In genomic region chr9:2066312-2067273, GRCh38 we compare ENCODE assay signal across 8 cellular contexts. TPM values are rescaled to one million over a fixed set of nuclear protein-coding genes. Genes with fewer than 3 reads are reported as not detected.
DNase-seq lines count a peak whose midpoint lies in the region; ATAC-seq, FAIRE-seq and TF ChIP-seq lines count a peak whose summit lies in the region.

No MANE protein-coding gene starts in this region.

- POLR2A ChIA-PET in activated naive CD8-positive, alpha-beta T cell treated with anti-CD3 and anti-CD28 coated beads, Interleukin-2, amount 10 ng/mL, durations not matched to agents 7 days and 5 days (lab: Charles Lee) = interaction anchor here (1.4 kb wide), 1 partner anchor 49 kb away, joined by 5 read pairs; no protein-coding TSS in a partner anchor

- H3K4me3 Mint-ChIP-seq in activated naive CD8-positive, alpha-beta T cell treated with anti-CD3 and anti-CD28 coated beads, Interleukin-2, amount 10 ng/mL, durations not matched to agents 7 days and 5 days = no peak overlapping the region

- H3K27me3 Mint-ChIP-seq in activated naive CD8-positive, alpha-beta T cell treated with anti-CD3 and anti-CD28 coated beads, Interleukin-2, amount 10 ng/mL, durations not matched to agents 7 days and 5 days = no peaks in the 10 kb centered on the region

- in situ Hi-C loops in GM13977 (cut with MboI; ENCODE audit: low pct_unique_long_range_greater_than_20kb, low sequenced_read_pairs, unreplicated experiment) = no loop called here

- peaks cover 25% of the 10 kb centered on the region for H3K36me3 Mint-ChIP-seq in activated naive CD8-positive, alpha-beta T cell treated with anti-CD3 and anti-CD28 coated beads, Interleukin-2, amount 10 ng/mL, durations not matched to agents 7 days and 5 days

- FAIRE-seq in HTR-8/SVneo (lab: Jason Lieb, UNC) = no peak

- TF ChIP-seq CTCF in GM13977 (IDR thresholded peaks at IDR 0.05; ENCODE audit: extremely low read depth, insufficient read depth, missing control alignments) = peak; percentile 25

- peak; percentile 33 for ATAC-seq in activated naive CD8-positive, alpha-beta T cell treated with anti-CD3 and anti-CD28 coated beads, Interleukin-2, amount 10 ng/mL, durations not matched to agents 7 days and 5 days (ENCODE audit: low read depth)
- ATAC-seq in GM19467 (IDR thresholded peaks at IDR 0.05; ENCODE audit: unreplicated experiment) = no peak
- no peak for ATAC-seq in GM18861 (IDR thresholded peaks at IDR 0.05; ENCODE audit: unreplicated experiment)

- peaks cover 3% of the 10 kb centered on the region for H3K4me1 Mint-ChIP-seq in activated naive CD8-positive, alpha-beta T cell treated with anti-CD3 and anti-CD28 coated beads, Interleukin-2, amount 10 ng/mL, durations not matched to agents 7 days and 5 days

- no peaks in the 10 kb centered on the region for H3K9me3 Mint-ChIP-seq in activated naive CD8-positive, alpha-beta T cell treated with anti-CD3 and anti-CD28 coated beads, Interleukin-2, amount 10 ng/mL, durations not matched to agents 7 days and 5 days

- DNase-seq in AG08396 (ENCODE audit: low spot score) (peak; percentile 25), GM13977 (ENCODE audit: low spot score) (no peak), iPS-NIHi7 (ENCODE audit: extremely low spot score) (peak; percentile 65), NCI-H128 (lab: John Stamatoyannopoulos, UW; ENCODE audit: unreplicated experiment) (no peak), HTR-8/SVneo (ENCODE audit: insufficient read length, low spot score) (no peak)
- no peak for DNase-seq in activated naive CD8-positive, alpha-beta T cell treated with anti-CD3 and anti-CD28 coated beads, Interleukin-2, amount 10 ng/mL, durations not matched to agents 7 days and 5 days

- H3K27ac Mint-ChIP-seq in activated naive CD8-positive, alpha-beta T cell treated with anti-CD3 and anti-CD28 coated beads, Interleukin-2, amount 10 ng/mL, durations not matched to agents 7 days and 5 days = no peak overlapping the region

RNA-seq across cellular contexts. Expression of gene SMARCA2, which starts 51.4 kb away (rescaled TPM):
- total RNA-seq in activated naive CD8-positive, alpha-beta T cell treated with anti-CD3 and anti-CD28 coated beads, Interleukin-2, amount 10 ng/mL, durations not matched to agents 7 days and 5 days = 100 to 1,000 TPM; 285 to 293 TPM

Comparison
In these comparisons a context has a peak if more than half of its experiments do, and no peak if none do; other contexts are left out.
1. DNase-seq: peak in AG08396 (single experiment) and iPS-NIHi7 (single experiment); none in GM13977 (single experiment), activated naive CD8-positive, alpha-beta T cell treated with anti-CD3 and anti-CD28 coated beads, Interleukin-2, amount 10 ng/mL, durations not matched to agents 7 days and 5 days (single experiment), NCI-H128 (single experiment) and HTR-8/SVneo (single experiment).